In the genomic region with DNA sequence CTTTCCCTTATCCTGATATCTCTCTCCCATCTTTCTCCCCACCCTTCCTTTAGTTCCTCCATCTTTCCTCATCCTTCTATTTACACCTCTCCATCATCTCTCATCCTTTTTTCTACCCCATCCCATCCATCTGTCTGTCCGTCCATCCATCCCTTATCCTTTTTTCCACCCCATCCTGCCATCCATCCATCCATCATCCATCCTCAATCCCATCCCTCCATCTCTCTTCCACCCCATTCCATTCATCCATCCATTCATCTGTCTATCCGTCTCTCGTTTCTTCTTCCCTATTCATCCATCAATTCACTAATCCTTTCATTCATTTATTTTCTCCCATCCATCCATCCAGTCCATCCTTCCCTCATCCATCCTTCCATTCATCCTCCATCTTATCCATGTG, we compare ENCODE assay signal across 30 cellular contexts.
"Had no signal": no experiment of that assay in that cellular context is flagged by ENCODE, and none has a peak within 500 bp of the region (broad histone marks: within the 10 kb centered on the region; RNA-seq: fewer than 3 reads in every experiment).

No MANE protein-coding gene starts in this region.

- H3K27ac ChIP-seq: neural progenitor cell, ovary, parathyroid adenoma, psoas muscle, skin epidermis, spleen, stomach, thoracic aorta, thyroid gland, tibial nerve, upper lobe of left lung, vagina had no signal

- H2AFZ ChIP-seq: neural progenitor cell, parathyroid adenoma had no signal

- DNase-seq: naive thymus-derived CD8-positive, alpha-beta T cell; nephron progenitor cell; occipital lobe; ovary; psoas muscle; right cardiac atrium; spleen; stimulated activated CD4-positive, alpha-beta T cell treated with anti-CD3 and anti-CD28 coated beads, Interleukin-12 subunit alpha, Interleukin-12 subunit beta, amount 100 ng/mL, for 4 hours; stimulated activated CD4-positive, alpha-beta T cell treated with anti-CD3 and anti-CD28 coated beads, Interleukin-1b, Interleukin-23, amount 100 ng/mL, for 48 hours; stimulated activated CD4-positive, alpha-beta T cell treated with anti-CD3 and anti-CD28 coated beads, Interleukin-4, amount 100 ng/mL, for 1 hour; stimulated activated CD4-positive, alpha-beta T cell treated with anti-CD3 and anti-CD28 coated beads, Interleukin-4, amount 100 ng/mL, for 4 hours; stimulated activated CD8-positive, alpha-beta memory T cell treated with anti-CD3 and anti-CD28 coated beads, Interleukin-4, amount 100 ng/mL, for 48 hours; stimulated activated naive B cell treated with anti-CD40 and anti-IgM and Interleukin-4, amounts not matched to agents 10 μg/mL and 1 μg/mL and 100 μg/mL, for 72 hours; stimulated activated naive CD4-positive, alpha-beta T cell treated with Interleukin-2 at 50 U/mL for 16 hours; stomach; thyroid gland; trophoblast cell had no signal

- H3K36me3 ChIP-seq: neural progenitor cell, ovary, thoracic aorta, thyroid gland, tibial nerve, vagina had no signal

- H3K27me3 ChIP-seq: neural progenitor cell, ovary, spleen, stomach, thyroid gland, tibial nerve, upper lobe of left lung, vagina had no signal

- H3K4me1 Mint-ChIP-seq: nephron progenitor cell; stimulated activated naive B cell treated with anti-CD40 and anti-IgM and Interleukin-4, amounts not matched to agents 10 μg/mL and 1 μg/mL and 100 μg/mL, for 72 hours had no signal

- H3K4me1 ChIP-seq: neural progenitor cell, parathyroid adenoma had no signal

- H3K4me3 ChIP-seq: neural progenitor cell, ovary, psoas muscle, skin epidermis, smooth muscle cell, spleen, stomach, thoracic aorta, thyroid gland, tibial nerve, upper lobe of left lung, vagina had no signal

- H3K27ac Mint-ChIP-seq: natural killer cell treated with Interleukin-12 subunit alpha and Interleukin-12 subunit beta and Interleukin-15 and Interleukin-18, amount 100 ng/mL, for 72 hours; nephron progenitor cell; neural progenitor cell; progenitor cell of endocrine pancreas; stimulated activated naive B cell treated with anti-CD40 and anti-IgM and Interleukin-4, amounts not matched to agents 10 μg/mL and 1 μg/mL and 100 μg/mL, for 72 hours; stimulated activated naive CD8-positive, alpha-beta T cell treated with anti-CD3 and anti-CD28 coated beads, Interleukin-15, Interleukin-2, amounts not matched to agents 100 ng/mL and 50 ng/mL, for 24 hours had no signal

- FAIRE-seq: urothelium cell line had no signal

- H3K4me2 ChIP-seq: neural progenitor cell, smooth muscle cell had no signal

- H3K9ac ChIP-seq: neural progenitor cell, parathyroid adenoma had no signal

- H3K4me3 Mint-ChIP-seq: naive thymus-derived CD8-positive, alpha-beta T cell; natural killer cell treated with Interleukin-12 subunit alpha and Interleukin-12 subunit beta and Interleukin-15 and Interleukin-18, amount 100 ng/mL, for 72 hours; nephron progenitor cell; neural progenitor cell; stimulated activated naive B cell treated with anti-CD40 and anti-IgM and Interleukin-4, amounts not matched to agents 10 μg/mL and 1 μg/mL and 100 μg/mL, for 72 hours; stimulated activated naive CD8-positive, alpha-beta T cell treated with anti-CD3 and anti-CD28 coated beads, Interleukin-15, Interleukin-2, amounts not matched to agents 100 ng/mL and 50 ng/mL, for 24 hours had no signal

- ATAC-seq: naive thymus-derived CD8-positive, alpha-beta T cell; psoas muscle; right cardiac atrium; sciatic nerve; stimulated activated naive B cell treated with anti-CD40 and anti-IgM and Interleukin-4, amounts not matched to agents 10 μg/mL and 1 μg/mL and 100 μg/mL, for 72 hours had no signal

- H3K27me3 Mint-ChIP-seq: progenitor cell of endocrine pancreas; stimulated activated naive CD8-positive, alpha-beta T cell treated with anti-CD3 and anti-CD28 coated beads, Interleukin-15, Interleukin-2, amounts not matched to agents 100 ng/mL and 50 ng/mL, for 24 hours had no signal

- H3K9me3 ChIP-seq: ovary, psoas muscle, thoracic aorta, thyroid gland, vagina had no signal

- H3K36me3 Mint-ChIP-seq: neural progenitor cell had no signal
